Comparison of ENCODE assay signal across 9 cellular contexts in the genomic region with DNA sequence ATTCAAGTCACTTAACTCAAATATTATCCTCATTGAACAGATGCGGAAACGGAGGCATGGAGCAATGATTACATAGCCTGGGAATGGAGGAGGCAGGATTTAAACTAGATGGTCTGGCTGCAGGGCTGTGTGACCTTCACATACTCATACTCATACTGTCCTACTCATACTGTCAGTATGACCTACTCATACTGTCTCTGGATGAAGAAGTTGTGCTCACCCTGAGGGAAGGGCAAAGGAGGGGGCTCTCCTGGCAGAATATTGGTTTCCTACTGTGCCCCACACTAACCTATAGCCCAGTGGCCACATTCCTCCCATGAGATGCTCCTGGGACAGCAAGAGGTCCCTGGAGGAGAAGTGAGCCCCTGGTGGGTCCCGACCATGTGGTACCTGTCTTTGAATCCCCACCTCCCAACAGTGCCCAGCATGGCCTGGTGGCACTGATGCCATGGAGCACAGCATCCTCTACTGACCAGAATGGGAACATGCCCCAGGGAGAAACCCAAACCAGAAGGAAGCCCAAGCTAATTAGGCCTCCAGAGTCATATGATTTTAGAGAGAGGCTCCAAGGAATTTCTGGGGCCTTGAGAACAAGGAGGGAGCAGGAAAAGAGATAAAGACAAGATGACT.
DNase-seq lines count a peak whose midpoint lies in the region; ATAC-seq, FAIRE-seq and TF ChIP-seq lines count a peak whose summit lies in the region.
"Had no signal": no experiment of that assay in that cellular context is flagged by ENCODE, and none has a peak within 500 bp of the region (broad histone marks: within the 10 kb centered on the region; RNA-seq: fewer than 3 reads in every experiment).

No MANE protein-coding gene starts in this region.

- no peaks in the 10 kb centered on the region for H3K36me3 Mint-ChIP-seq in CD4-positive, CD25-positive, alpha-beta regulatory T cell

- H3K4me3 Mint-ChIP-seq in CD4-positive, CD25-positive, alpha-beta regulatory T cell = no peak overlapping the region
- H3K4me3 Mint-ChIP-seq: activated naive CD8-positive, alpha-beta T cell had no signal

- no peak overlapping the region for H3K27ac ChIP-seq in CD4-positive, CD25-positive, alpha-beta regulatory T cell (ENCODE audit: insufficient read depth, low read length, poor library complexity, severe bottlenecking)
- H3K27ac ChIP-seq in Peyer's patch = no peak overlapping the region

- peaks cover 0 to 8% (median 0%) of the 10 kb centered on the region in 4 donors for H3K4me1 Mint-ChIP-seq in CD4-positive, CD25-positive, alpha-beta regulatory T cell

- TF ChIP-seq CTCF in Peyer's patch (IDR thresholded peaks at IDR 0.05) = peak in 4 of 6 experiments; percentile 21 to 48 (median 36)
- peak; percentile 41 for TF ChIP-seq CTCF in kidney epithelial cell (IDR thresholded peaks at IDR 0.05; ENCODE audit: insufficient read depth, low read length, poor library complexity, severe bottlenecking)

- H3K4me1 ChIP-seq in CD4-positive, CD25-positive, alpha-beta regulatory T cell (ENCODE audit: control insufficient read depth, insufficient read depth, low read length, poor library complexity, severe bottlenecking) = no peaks in the 10 kb centered on the region
- H3K4me1 ChIP-seq in Peyer's patch = no peaks in the 10 kb centered on the region

- no peak for ATAC-seq in CD4-positive, CD25-positive, alpha-beta regulatory T cell (ENCODE audit: low read depth in 2 of 2)
- no peak for ATAC-seq in HG02870 (IDR thresholded peaks at IDR 0.05; ENCODE audit: unreplicated experiment)
- no peak for ATAC-seq in HG03108 (IDR thresholded peaks at IDR 0.05; ENCODE audit: unreplicated experiment)

- DNase-seq in CD4-positive, CD25-positive, alpha-beta regulatory T cell = peak in 1 of 3 donors; percentile 20
- DNase-seq in H4 (ENCODE audit: low spot score) = peak; percentile 25
- no peak for DNase-seq in Peyer's patch
- no peak for DNase-seq in kidney epithelial cell (ENCODE audit: low read depth)
- no peak for DNase-seq in hippocampal formation (lab: John Stamatoyannopoulos, UW)
- DNase-seq in H54 (ENCODE audit: insufficient read length, low spot score) = no peak

- H3K27me3 ChIP-seq in CD4-positive, CD25-positive, alpha-beta regulatory T cell (ENCODE audit: control insufficient read depth, insufficient read depth, low read length) = no peaks in the 10 kb centered on the region
- H3K27me3 ChIP-seq in Peyer's patch = no peaks in the 10 kb centered on the region
- H3K27me3 ChIP-seq in kidney epithelial cell (ENCODE audit: control insufficient read depth, insufficient read depth, low read length) = no peaks in the 10 kb centered on the region

- H3K4me3 ChIP-seq in CD4-positive, CD25-positive, alpha-beta regulatory T cell (ENCODE audit: low read depth, low read length) = no peak overlapping the region
- H3K4me3 ChIP-seq in Peyer's patch (no peak overlapping the region), kidney epithelial cell (ENCODE audit: low read depth, low read length) (no peak overlapping the region)

- peak overlapping the region in 2 of 3 donors; percentile 58 to 78 for H3K27ac Mint-ChIP-seq in CD4-positive, CD25-positive, alpha-beta regulatory T cell
- H3K27ac Mint-ChIP-seq: activated naive CD8-positive, alpha-beta T cell had no signal

- H3K36me3 ChIP-seq in CD4-positive, CD25-positive, alpha-beta regulatory T cell (ENCODE audit: control insufficient read depth, insufficient read depth, low read length) = no peaks in the 10 kb centered on the region
- no peaks in the 10 kb centered on the region for H3K36me3 ChIP-seq in Peyer's patch
- H3K36me3 ChIP-seq in kidney epithelial cell (ENCODE audit: control insufficient read depth, insufficient read depth, low read length) = no peaks in the 10 kb centered on the region

- TF ChIP-seq POLR2A in Peyer's patch (IDR thresholded peaks at IDR 0.05) (no peak), H54 (IDR thresholded peaks at IDR 0.05; ENCODE audit: low read depth, low read length) (no peak)

- peaks cover 0 to 3% (median 0%) of the 10 kb centered on the region in 7 donors for H3K9me3 Mint-ChIP-seq in CD4-positive, CD25-positive, alpha-beta regulatory T cell

- no peaks in the 10 kb centered on the region for H3K9me3 ChIP-seq in CD4-positive, CD25-positive, alpha-beta regulatory T cell (ENCODE audit: control insufficient read depth in 2 of 2, low read length in 2 of 2)
- no peaks in the 10 kb centered on the region for H3K9me3 ChIP-seq in Peyer's patch

- H3K27me3 Mint-ChIP-seq in CD4-positive, CD25-positive, alpha-beta regulatory T cell = peaks cover 2% of the 10 kb centered on the region
- H3K27me3 Mint-ChIP-seq: activated naive CD8-positive, alpha-beta T cell had no signal

- no peak for FAIRE-seq in H54 (lab: Jason Lieb, UNC)
